40 cellular contexts compared by ENCODE assay signal in genomic region chr6:130613176-130613575, GRCh38.
"Had no signal": no experiment of that assay in that cellular context is flagged by ENCODE, and none has a peak within 500 bp of the region (broad histone marks: within the 10 kb centered on the region; RNA-seq: fewer than 3 reads in every experiment).

No MANE protein-coding gene starts in this region.

- H3K36me3 ChIP-seq: ascending aorta, brain microvascular endothelial cell, breast epithelium, cardiac muscle cell had no signal

- H3K27me3 ChIP-seq: ascending aorta, body of pancreas, brain microvascular endothelial cell, breast epithelium, cardiac muscle cell had no signal

- ATAC-seq: activated naive CD4-positive, alpha-beta T cell treated with anti-CD3 and anti-CD28 coated beads, Interleukin-2, amount 50 U/mL, for 72 hours; activated naive CD8-positive, alpha-beta T cell treated with anti-CD3 and anti-CD28 coated beads, Interleukin-2, amount 50 U/mL, for 24 hours; activated T-cell treated with anti-CD3 and anti-CD28 coated beads, Interleukin-2, amount 50 U/mL, for 4 hours; activated T-cell treated with anti-CD3 and anti-CD28 coated beads, Interleukin-2, amount 50 U/mL, for 72 hours; activated T-helper 17 cell treated with anti-CD3 and anti-CD28 coated beads, Interleukin-2, amount 50 U/mL, for 72 hours; body of pancreas had no signal

- H3K4me1 ChIP-seq: ascending aorta, body of pancreas, breast epithelium had no signal

- H3K9me3 ChIP-seq: ascending aorta, body of pancreas, breast epithelium had no signal

- H3K27ac ChIP-seq: ascending aorta, body of pancreas, brain microvascular endothelial cell, breast epithelium, cardiac muscle cell had no signal

- H3K4me1 Mint-ChIP-seq: activated naive CD4-positive, alpha-beta T cell treated with anti-CD3 and anti-CD28 coated beads, Interleukin-2, amount 10 ng/mL, durations not matched to agents 7 days and 5 days; activated T-helper 17 cell treated with anti-CD3 and anti-CD28 coated beads, Interleukin-2, amount 50 U/mL, for 72 hours had no signal

- H3K27ac Mint-ChIP-seq: activated naive CD4-positive, alpha-beta T cell treated with anti-CD3 and anti-CD28 coated beads for 36 hours; activated naive CD4-positive, alpha-beta T cell treated with anti-CD3 and anti-CD28 coated beads, Interleukin-2, amount 10 ng/mL, durations not matched to agents 7 days and 5 days; activated naive CD4-positive, alpha-beta T cell treated with anti-CD3 and anti-CD28 coated beads, Interleukin-2, amount 50 U/mL, for 24 hours; activated naive CD4-positive, alpha-beta T cell treated with anti-CD3 and anti-CD28 coated beads, Interleukin-2, amount 50 U/mL, for 72 hours; activated naive CD8-positive, alpha-beta T cell; activated naive CD8-positive, alpha-beta T cell treated with anti-CD3 and anti-CD28 coated beads for 36 hours; activated naive CD8-positive, alpha-beta T cell treated with anti-CD3 and anti-CD28 coated beads, Interleukin-2, amount 10 ng/mL, durations not matched to agents 7 days and 5 days; activated naive CD8-positive, alpha-beta T cell treated with anti-CD3 and anti-CD28 coated beads, Interleukin-2, amount 50 U/mL, for 24 hours; activated T-cell treated with anti-CD3 and anti-CD28 coated beads, Interleukin-2, amount 50 U/mL, for 24 hours; activated T-cell treated with anti-CD3 and anti-CD28 coated beads, Interleukin-2, amount 50 U/mL, for 72 hours; activated T-helper 1 cell treated with anti-CD3 and anti-CD28 coated beads, Interleukin-12 subunit alpha, Interleukin-12 subunit beta, Interleukin-2, Interleukin-4 antibody, amounts not matched to agents 30 ng/mL and 10 ng/mL and 1 ng/mL, durations not matched to agents 14 hours and 24 hours and 36 hours; activated T-helper 17 cell treated with anti-CD3 and anti-CD28 coated beads, Interleukin-2, amount 50 U/mL, for 72 hours; activated T-helper 2 cell treated with anti-CD3 and anti-CD28 coated beads, Interferon-gamma antibody, Interleukin-2, Interleukin-4, amounts not matched to agents 10 μg/mL and 5 μg/mL and 100 μg/mL, durations not matched to agents 14 hours and 24 hours and 36 hours; brain had no signal

- H3K36me3 Mint-ChIP-seq: activated naive CD4-positive, alpha-beta T cell treated with anti-CD3 and anti-CD28 coated beads, Interleukin-2, amount 50 U/mL, for 24 hours; activated naive CD8-positive, alpha-beta T cell treated with anti-CD3 and anti-CD28 coated beads for 36 hours; brain had no signal

- H3K4me3 ChIP-seq: ascending aorta, body of pancreas, breast epithelium, cardiac muscle cell had no signal

- DNase-seq: activated effector memory CD4-positive, alpha-beta T cell treated with anti-CD3 and anti-CD28 coated beads, Interleukin-2, amount 50 U/mL, for 16 hours; activated effector memory CD4-positive, alpha-beta T cell treated with Interleukin-2 at 50 U/mL for 16 hours; activated gamma-delta T cell; activated gamma-delta T cell treated with Interleukin-2 at 50 U/mL for 16 hours; activated naive CD4-positive, alpha-beta T cell; activated naive CD4-positive, alpha-beta T cell treated with anti-CD3 and anti-CD28 coated beads for 36 hours; activated naive CD4-positive, alpha-beta T cell treated with anti-CD3 and anti-CD28 coated beads, Interleukin-2, amount 10 ng/mL, durations not matched to agents 7 days and 5 days; activated naive CD4-positive, alpha-beta T cell treated with anti-CD3 and anti-CD28 coated beads, Interleukin-2, amount 50 U/mL, for 16 hours; activated naive CD4-positive, alpha-beta T cell treated with Interleukin-2 at 50 U/mL for 16 hours; activated naive CD8-positive, alpha-beta T cell treated with anti-CD3 and anti-CD28 coated beads for 36 hours; activated naive CD8-positive, alpha-beta T cell treated with anti-CD3 and anti-CD28 coated beads, Interleukin-2, amount 10 ng/mL, durations not matched to agents 7 days and 5 days; activated naive CD8-positive, alpha-beta T cell treated with anti-CD3 and anti-CD28 coated beads, Interleukin-2, amount 50 U/mL, for 24 hours; activated T-cell treated with anti-CD3 and anti-CD28 coated beads for 4 hours; activated T-cell treated with anti-CD3 and anti-CD28 coated beads, Interleukin-2, amount 50 U/mL, for 1 hour; activated T-cell treated with anti-CD3 and anti-CD28 coated beads, Interleukin-2, amount 50 U/mL, for 24 hours; activated T-cell treated with anti-CD3 and anti-CD28 coated beads, Interleukin-2, amount 50 U/mL, for 4 hours; activated T-cell treated with anti-CD3 and anti-CD28 coated beads, Interleukin-2, amount 50 U/mL, for 48 hours; activated T-cell treated with anti-CD3 and anti-CD28 coated beads, Interleukin-2, amount 50 U/mL, for 72 hours; amniotic stem cell; amygdala; anterior cingulate cortex; aorta; body of pancreas; brain microvascular endothelial cell; caudate nucleus; central memory CD4-positive, alpha-beta T cell; cerebellar nuclear complex had no signal

- H3K27me3 Mint-ChIP-seq: activated naive CD4-positive, alpha-beta T cell treated with anti-CD3 and anti-CD28 coated beads, Interleukin-2, amount 10 ng/mL, durations not matched to agents 7 days and 5 days; activated naive CD4-positive, alpha-beta T cell treated with anti-CD3 and anti-CD28 coated beads, Interleukin-2, amount 50 U/mL, for 24 hours; activated naive CD8-positive, alpha-beta T cell; activated naive CD8-positive, alpha-beta T cell treated with anti-CD3 and anti-CD28 coated beads for 36 hours; activated naive CD8-positive, alpha-beta T cell treated with anti-CD3 and anti-CD28 coated beads, Interleukin-2, amount 10 ng/mL, durations not matched to agents 7 days and 5 days; activated naive CD8-positive, alpha-beta T cell treated with anti-CD3 and anti-CD28 coated beads, Interleukin-2, amount 50 U/mL, for 24 hours; activated T-cell treated with anti-CD3 and anti-CD28 coated beads, Interleukin-2, amount 50 U/mL, for 24 hours; activated T-helper 17 cell treated with anti-CD3 and anti-CD28 coated beads, Interleukin-2, amount 50 U/mL, for 72 hours; central memory CD8-positive, alpha-beta T cell had no signal

- FAIRE-seq: astrocyte, bronchial epithelial cell had no signal

- H3K9me3 Mint-ChIP-seq: activated naive CD4-positive, alpha-beta T cell treated with anti-CD3 and anti-CD28 coated beads for 36 hours; activated naive CD4-positive, alpha-beta T cell treated with anti-CD3 and anti-CD28 coated beads, Interleukin-2, amount 10 ng/mL, durations not matched to agents 7 days and 5 days; activated naive CD4-positive, alpha-beta T cell treated with anti-CD3 and anti-CD28 coated beads, Interleukin-2, amount 50 U/mL, for 24 hours; activated naive CD8-positive, alpha-beta T cell treated with anti-CD3 and anti-CD28 coated beads for 36 hours; activated naive CD8-positive, alpha-beta T cell treated with anti-CD3 and anti-CD28 coated beads, Interleukin-2, amount 50 U/mL, for 24 hours; activated T-cell treated with anti-CD3 and anti-CD28 coated beads, Interleukin-2, amount 50 U/mL, for 24 hours; activated T-cell treated with anti-CD3 and anti-CD28 coated beads, Interleukin-2, amount 50 U/mL, for 4 hours; activated T-cell treated with anti-CD3 and anti-CD28 coated beads, Interleukin-2, amount 50 U/mL, for 72 hours; activated T-helper 17 cell treated with anti-CD3 and anti-CD28 coated beads, Interleukin-2, amount 50 U/mL, for 72 hours; activated T-helper 2 cell treated with anti-CD3 and anti-CD28 coated beads, Interferon-gamma antibody, Interleukin-2, Interleukin-4, amounts not matched to agents 10 μg/mL and 5 μg/mL and 100 μg/mL, durations not matched to agents 14 hours and 24 hours and 36 hours; brain; central memory CD8-positive, alpha-beta T cell had no signal

- H3K4me3 Mint-ChIP-seq: activated naive CD4-positive, alpha-beta T cell treated with anti-CD3 and anti-CD28 coated beads for 36 hours; activated naive CD4-positive, alpha-beta T cell treated with anti-CD3 and anti-CD28 coated beads, Interleukin-2, amount 10 ng/mL, durations not matched to agents 7 days and 5 days; activated naive CD4-positive, alpha-beta T cell treated with anti-CD3 and anti-CD28 coated beads, Interleukin-2, amount 50 U/mL, for 24 hours; activated naive CD8-positive, alpha-beta T cell; activated naive CD8-positive, alpha-beta T cell treated with anti-CD3 and anti-CD28 coated beads for 36 hours; activated naive CD8-positive, alpha-beta T cell treated with anti-CD3 and anti-CD28 coated beads, Interleukin-2, amount 10 ng/mL, durations not matched to agents 7 days and 5 days; activated naive CD8-positive, alpha-beta T cell treated with anti-CD3 and anti-CD28 coated beads, Interleukin-2, amount 50 U/mL, for 24 hours; activated T-cell treated with anti-CD3 and anti-CD28 coated beads, Interleukin-2, amount 50 U/mL, for 24 hours; activated T-cell treated with anti-CD3 and anti-CD28 coated beads, Interleukin-2, amount 50 U/mL, for 4 hours; activated T-cell treated with anti-CD3 and anti-CD28 coated beads, Interleukin-2, amount 50 U/mL, for 72 hours; activated T-helper 1 cell treated with anti-CD3 and anti-CD28 coated beads, Interleukin-12 subunit alpha, Interleukin-12 subunit beta, Interleukin-2, Interleukin-4 antibody, amounts not matched to agents 30 ng/mL and 10 ng/mL and 1 ng/mL, durations not matched to agents 14 hours and 24 hours and 36 hours; activated T-helper 17 cell treated with anti-CD3 and anti-CD28 coated beads, Interleukin-2, amount 50 U/mL, for 72 hours; brain; central memory CD8-positive, alpha-beta T cell had no signal
